In genomic region chr1:206776239-206776638, GRCh38 we compare ENCODE assay signal across 1 cellular context.
A peak's percentile ranks its signal among the peaks of the same experiment; 100 is the strongest.
TF ChIP-seq lines count a peak whose summit lies in the region.

No MANE protein-coding gene starts in this region.

TF ChIP-seq in GM12878, 131 proteins besides CTCF, POLR2A, EP300 and RAD21:
- peak; percentile 94 for TF ChIP-seq POU2F2 (IDR thresholded peaks at IDR 0.05; ENCODE audit: borderline replicate concordance, low read depth, low read length)
- TF ChIP-seq, protein P1, sequence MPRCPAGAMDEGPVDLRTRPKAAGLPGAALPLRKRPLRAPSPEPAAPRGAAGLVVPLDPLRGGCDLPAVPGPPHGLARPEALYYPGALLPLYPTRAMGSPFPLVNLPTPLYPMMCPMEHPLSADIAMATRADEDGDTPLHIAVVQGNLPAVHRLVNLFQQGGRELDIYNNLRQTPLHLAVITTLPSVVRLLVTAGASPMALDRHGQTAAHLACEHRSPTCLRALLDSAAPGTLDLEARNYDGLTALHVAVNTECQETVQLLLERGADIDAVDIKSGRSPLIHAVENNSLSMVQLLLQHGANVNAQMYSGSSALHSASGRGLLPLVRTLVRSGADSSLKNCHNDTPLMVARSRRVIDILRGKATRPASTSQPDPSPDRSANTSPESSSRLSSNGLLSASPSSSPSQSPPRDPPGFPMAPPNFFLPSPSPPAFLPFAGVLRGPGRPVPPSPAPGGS (IDR thresholded peaks at IDR 0.05; ENCODE audit: borderline replicate concordance, insufficient read depth, low read depth, low read length, poor library complexity, severe bottlenecking): no peak
